1 cellular context compared by ENCODE assay signal in the genomic region with DNA sequence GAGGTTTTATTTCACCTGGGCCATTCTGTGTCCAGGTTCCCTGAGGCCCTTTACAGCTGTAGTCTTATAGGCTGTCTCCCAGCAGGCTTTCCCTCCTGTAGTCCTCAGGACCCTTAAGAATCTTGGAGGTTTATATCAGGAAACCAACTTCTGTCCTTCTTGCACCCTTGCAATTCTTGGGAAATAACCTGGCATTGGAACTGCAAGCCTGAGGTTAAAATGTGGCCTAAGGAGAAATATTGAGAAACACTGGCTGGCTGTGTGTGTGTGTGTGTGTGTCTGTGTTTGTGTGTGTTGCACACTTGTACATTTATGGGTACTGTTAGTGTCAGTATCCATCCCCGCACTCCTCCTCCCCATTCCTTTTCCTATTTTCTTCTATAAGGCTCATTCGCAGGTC.
TF ChIP-seq lines count a peak whose summit lies in the region.

No MANE protein-coding gene starts in this region.

TF ChIP-seq in H1, 55 proteins besides CTCF, POLR2A, EP300 and RAD21:
- no peak for TF ChIP-seq KDM1A (IDR thresholded peaks at IDR 0.05; ENCODE audit: borderline replicate concordance, low read length)
- TF ChIP-seq TEAD4 (IDR thresholded peaks at IDR 0.05; ENCODE audit: low read depth, low read length), result no peak
- no peak for TF ChIP-seq RFX5 (IDR thresholded peaks at IDR 0.05; ENCODE audit: borderline replicate concordance, low read depth, low read length)
